Comparison of ENCODE assay signal across 1 cellular context in genomic region chr4:143538979-143539669, GRCh38.
TF ChIP-seq lines count a peak whose summit lies in the region.

No MANE protein-coding gene starts in this region.

TF ChIP-seq in GM12878, 131 proteins besides CTCF, POLR2A, EP300 and RAD21 (continued from another document):
- TF ChIP-seq ZBTB11 (CRISPR knock-in tag; IDR thresholded peaks at IDR 0.05) (no peak), BMI1 (IDR thresholded peaks at IDR 0.05; ENCODE audit: borderline replicate concordance) (no peak), ZNF384 (IDR thresholded peaks at IDR 0.05; ENCODE audit: borderline replicate concordance, low read depth, low read length) (no peak), KDM1A (IDR thresholded peaks at IDR 0.05; ENCODE audit: borderline replicate concordance) (no peak), CUX1 (IDR thresholded peaks at IDR 0.05; ENCODE audit: insufficient replicate concordance, low read depth, low read length) (no peak), IKZF1 (conservative IDR thresholded peaks at IDR 0.05) (no peak), IRF3 (IDR thresholded peaks at IDR 0.05) (no peak), MYC (IDR thresholded peaks at IDR 0.05; ENCODE audit: insufficient read depth, insufficient read length, insufficient replicate concordance, low read length, severe bottlenecking) (no peak), HDAC6 (IDR thresholded peaks at IDR 0.05; ENCODE audit: unreplicated experiment) (no peak), E4F1 (IDR thresholded peaks at IDR 0.05; ENCODE audit: borderline replicate concordance, partially characterized antibody) (no peak), ZBTB40 (IDR thresholded peaks at IDR 0.05; ENCODE audit: borderline replicate concordance) (no peak), ZSCAN29 (IDR thresholded peaks at IDR 0.05) (no peak), RUNX3 (IDR thresholded peaks at IDR 0.05; ENCODE audit: low read length) (peak; percentile 58), MEF2A (IDR thresholded peaks at IDR 0.05; ENCODE audit: insufficient read depth, low read depth, low read length) (0 out of 2 replicates have a peak, but pooled peaks have one; percentile 53), CEBPB (IDR thresholded peaks at IDR 0.05; ENCODE audit: borderline replicate concordance in 1 of 2, low read depth in 2 of 2, low read length in 2 of 2) (no peak)
